ENCODE assay signal across 8 cellular contexts in the genomic region with DNA sequence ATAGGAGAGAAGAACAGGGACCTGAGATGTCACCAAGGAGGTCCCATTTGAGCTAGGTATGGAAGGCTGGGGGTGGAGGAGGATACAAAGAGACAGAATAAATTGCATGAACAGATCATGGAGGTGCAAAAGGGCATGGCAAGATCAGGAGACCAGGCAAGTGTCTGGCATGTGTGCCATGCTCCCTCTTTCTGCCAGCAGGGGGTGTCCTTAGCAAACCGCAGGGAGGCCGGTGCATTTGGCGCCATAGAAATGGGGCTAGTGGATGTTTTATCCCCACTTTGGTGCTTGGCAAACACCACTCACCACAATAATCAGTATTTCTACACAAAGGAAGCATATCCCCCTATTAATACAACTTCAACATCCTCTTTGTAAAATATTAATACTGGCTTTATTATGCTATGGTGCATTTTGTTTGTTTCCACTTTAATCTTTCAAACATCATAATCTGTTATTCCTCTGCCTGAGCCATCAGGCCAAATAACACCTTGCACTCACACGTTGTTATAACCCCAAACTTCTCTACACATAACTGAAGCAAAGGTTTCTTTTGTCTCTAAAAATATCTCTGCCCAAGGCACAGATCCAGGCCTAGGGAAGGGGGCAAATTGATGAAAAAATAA. TPM values are rescaled to one million over a fixed set of nuclear protein-coding genes. Genes with fewer than 3 reads are reported as not detected.
DNase-seq lines count a peak whose midpoint lies in the region; ATAC-seq and TF ChIP-seq lines count a peak whose summit lies in the region.

No MANE protein-coding gene starts in this region.

- H4K20me1 ChIP-seq in H9 (ENCODE audit: control insufficient read depth, insufficient read depth, insufficient read length) = no peaks in the 10 kb centered on the region

- H3K9me3 Mint-ChIP-seq in H9 = no peaks in the 10 kb centered on the region

- H2BK20ac ChIP-seq in H9 (ENCODE audit: low read depth, low read length, poor library complexity, severe bottlenecking) = no peak overlapping the region

- no peak overlapping the region for H2BK120ac ChIP-seq in H9 (ENCODE audit: low read depth, low read length, poor library complexity, severe bottlenecking)

- intact Hi-C loops in left ventricle myocardium inferior (cut with micrococcal nuclease) = loop anchor here (10.0 kb wide), 1 partner anchor 55 kb away; a partner anchor contains a TSS

- no peaks in the 10 kb centered on the region for H3K36me3 Mint-ChIP-seq in H9 (ENCODE audit: insufficient read depth in 1 of 3, low read depth in 3 of 3)

- no peak overlapping the region for H3K4me3 Mint-ChIP-seq in H9

- no peak overlapping the region for H2AK5ac ChIP-seq in H9 (ENCODE audit: insufficient read length, low read length)

- H2BK15ac ChIP-seq in H9 (ENCODE audit: low read depth, low read length) = no peak overlapping the region

- no peaks in the 10 kb centered on the region for H3K79me2 ChIP-seq in H9 (ENCODE audit: insufficient read depth, low read length)

- H3K27me3 ChIP-seq in H9 (ENCODE audit: insufficient read depth, low read length) = no peaks in the 10 kb centered on the region
- no peaks in the 10 kb centered on the region for H3K27me3 ChIP-seq in RWPE2 (ENCODE audit: insufficient read depth, poor library complexity, severe bottlenecking)
- H3K27me3 ChIP-seq in left ventricle myocardium inferior (ENCODE audit: low read depth) = no peaks in the 10 kb centered on the region

- TF ChIP-seq CTCF in H9 (conservative IDR thresholded peaks at IDR 0.05) (peak; percentile 69), RWPE2 (IDR thresholded peaks at IDR 0.05; ENCODE audit: poor library complexity, severe bottlenecking) (peak; percentile 66), left ventricle myocardium inferior (IDR thresholded peaks at IDR 0.05; ENCODE audit: borderline replicate concordance) (peak; percentile 58)

- H4K8ac ChIP-seq in H9 (replicated peaks; ENCODE audit: insufficient read length, low read depth, low read length) = no peak overlapping the region

- no peak overlapping the region for H2AFZ ChIP-seq in H9 (ENCODE audit: low read length)

- peaks cover 45% of the 10 kb centered on the region for H3K27me3 Mint-ChIP-seq in H9 (ENCODE audit: low read depth)

- H2BK12ac ChIP-seq in H9 (ENCODE audit: insufficient read length, low read depth, low read length) = no peak overlapping the region

- H4K91ac ChIP-seq in H9 (ENCODE audit: insufficient read length, low read depth, low read length) = no peak overlapping the region

- H3K36me3 ChIP-seq in RWPE2 (ENCODE audit: low read depth) (no peaks in the 10 kb centered on the region), left ventricle myocardium inferior (no peaks in the 10 kb centered on the region)

- no peaks in the 10 kb centered on the region for H3K23me2 ChIP-seq in H9 (ENCODE audit: insufficient read length, low read depth, low read length, poor library complexity, severe bottlenecking)

- H3K79me1 ChIP-seq in H9 (ENCODE audit: insufficient read depth, low read depth, low read length, poor library complexity, severe bottlenecking) = no peaks in the 10 kb centered on the region

- H3K27ac ChIP-seq in H9 (ENCODE audit: insufficient read length, low read depth, low read length) (no peak overlapping the region), RWPE2 (ENCODE audit: poor library complexity, severe bottlenecking) (peak overlapping the region; percentile 17), left ventricle myocardium inferior (replicated peaks) (no peak overlapping the region)

- no peak overlapping the region for H3K14ac ChIP-seq in H9 (ENCODE audit: insufficient read depth, low read length)

- no peak overlapping the region for H3K4me2 ChIP-seq in H9 (ENCODE audit: insufficient read depth, insufficient read length, low read length)

- H4K5ac ChIP-seq in H9 (ENCODE audit: insufficient read length, low read depth, low read length) = no peak overlapping the region

- WGBS in H9 (ENCODE audit: extremely low coverage, insufficient read length, low lambda C conversion rate) = no CpG with 5 or more reads among the region's 4 CpGs

- H3K4me1 ChIP-seq in H9 (ENCODE audit: insufficient read depth, low read length) (no peaks in the 10 kb centered on the region), RWPE2 (ENCODE audit: insufficient read depth, poor library complexity, severe bottlenecking) (peaks cover 23% of the 10 kb centered on the region), left ventricle myocardium inferior (peaks cover 31% of the 10 kb centered on the region)

- H3T11ph ChIP-seq in H9 (ENCODE audit: low read length) = no peak overlapping the region

- no peak overlapping the region for H3K4ac ChIP-seq in H9 (ENCODE audit: low read depth, low read length)

- ATAC-seq in RWPE2 (ENCODE audit: low read depth) (0 out of 3 replicates have a peak, but pooled peaks have one; percentile 17), GM21576 (IDR thresholded peaks at IDR 0.05; ENCODE audit: unreplicated experiment) (no peak), HG03520 (IDR thresholded peaks at IDR 0.05; ENCODE audit: unreplicated experiment) (no peak)

- no peak overlapping the region for H3K27ac Mint-ChIP-seq in H9

- H3K56ac ChIP-seq in H9 (ENCODE audit: insufficient read length, low read depth, low read length) = no peak overlapping the region

- peaks cover 4 to 9% of the 10 kb centered on the region in 2 experiments; a peak in 3 of 4 replicates for H3K4me1 Mint-ChIP-seq in H9

- H3K9ac ChIP-seq in H9 (ENCODE audit: extremely low read depth, insufficient read length, low read length) = no peak overlapping the region

- no peak overlapping the region for H2BK5ac ChIP-seq in H9 (ENCODE audit: insufficient read length, low read length)

- no peak overlapping the region for H3K23ac ChIP-seq in H9 (ENCODE audit: insufficient read length, low read depth, low read length)

- H3K4me3 ChIP-seq in RWPE2 (ENCODE audit: severe bottlenecking) (no peak overlapping the region), left ventricle myocardium inferior (no peak overlapping the region)

- DNase-seq in AML-193 (lab: John Stamatoyannopoulos, UW) = peak; percentile 57 to 62
- peak; percentile 59 for DNase-seq in H9
- DNase-seq in RWPE2 (ENCODE audit: low spot score) = no peak
- peak; percentile 39 to 44 for DNase-seq in activated T-helper 1 cell treated with anti-CD3 and anti-CD28 coated beads, Interleukin-2, amount 50 U/mL, for 16 hours (ENCODE audit: low read depth in 1 of 2, low spot score in 1 of 2)
- no peak for DNase-seq in left ventricle myocardium inferior
- DNase-seq in stimulated activated CD4-positive, alpha-beta T cell treated with anti-CD3 and anti-CD28 coated beads, TNF-alpha, amount 100 ng/mL, for 4 hours (ENCODE audit: low read depth in 3 of 3) = peak in 2 of 3 experiments; percentile 32 to 46

- H3K9me3 ChIP-seq in H9 (ENCODE audit: control insufficient read depth, low read depth, low read length) (no peaks in the 10 kb centered on the region), RWPE2 (ENCODE audit: severe bottlenecking) (no peaks in the 10 kb centered on the region), left ventricle myocardium inferior (replicated peaks) (no peaks in the 10 kb centered on the region)

- no peak overlapping the region for H3K18ac ChIP-seq in H9 (ENCODE audit: insufficient read length, low read depth, low read length)

RNA-seq across cellular contexts. Expression of a gene that starts 25.9 kb away (rescaled TPM):
- total RNA-seq in H9 (2021) = not detected in 2 replicates
- 336 TPM for total RNA-seq in left ventricle myocardium inferior

RNA-seq across cellular contexts. Expression of a gene that starts 30.9 kb away (rescaled TPM):
- total RNA-seq in H9 (2021) (not detected in 2 replicates), left ventricle myocardium inferior (not detected)

RNA-seq across cellular contexts. Expression of a gene that starts 35.8 kb away (rescaled TPM):
- total RNA-seq in H9 (2021) (9.0 and 9.3 TPM in 2 replicates), left ventricle myocardium inferior (137 TPM)

RNA-seq across cellular contexts. Expression of a gene that starts 39.2 kb away (rescaled TPM):
- total RNA-seq in H9 (2021) (not detected in 2 replicates), left ventricle myocardium inferior (0.36 TPM)

RNA-seq across cellular contexts. Expression of a gene that starts 49.4 kb away (rescaled TPM):
- total RNA-seq in H9 (2021) = not detected in 2 replicates
- not detected for total RNA-seq in left ventricle myocardium inferior

Comparison
In these comparisons a context has a peak if more than half of its experiments do, and no peak if none do; other contexts are left out.
1. DNase-seq: peak in AML-193 (2 of 2), H9 (single experiment), activated T-helper 1 cell treated with anti-CD3 and anti-CD28 coated beads, Interleukin-2, amount 50 U/mL, for 16 hours (2 of 2) and stimulated activated CD4-positive, alpha-beta T cell treated with anti-CD3 and anti-CD28 coated beads, TNF-alpha, amount 100 ng/mL, for 4 hours (2 of 3); none in RWPE2 (single experiment) and left ventricle myocardium inferior (single experiment).
2. RNA of a gene that starts 25.9 kb away (total RNA-seq): 336 TPM in left ventricle myocardium inferior (single experiment); not detected in H9; every median in the first group is over 100 times any median in the second.
3. RNA of a gene that starts 35.8 kb away (total RNA-seq): 137 TPM in left ventricle myocardium inferior (single experiment); 9.0 to 9.3 TPM in H9; every median in the first group is over 10 times any median in the second.
4. Peak in every context shown above with its lines, with median percentiles within 50 percentile points of each other: CTCF ChIP-seq.